ENCODE assay signal across 16 cellular contexts in the genomic region with DNA sequence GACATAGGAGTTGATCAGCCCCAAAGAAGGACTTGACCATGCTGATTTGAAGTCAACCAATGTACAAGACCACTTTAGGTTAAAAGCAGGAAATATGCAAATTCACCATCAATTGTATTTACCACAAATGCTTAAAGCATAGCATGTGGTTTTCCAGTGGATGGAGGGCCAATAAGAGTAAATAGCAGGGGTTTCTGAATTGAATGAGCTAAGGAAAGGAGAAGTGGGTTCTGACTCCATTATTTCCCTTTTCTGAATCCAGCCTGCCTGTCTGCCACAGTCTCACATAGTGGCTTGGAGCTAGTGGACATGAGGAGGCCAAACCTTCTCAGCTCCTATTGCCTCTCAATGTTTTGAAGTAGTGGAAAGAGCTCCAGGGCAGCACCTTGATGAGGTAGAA.
"Had no signal": no experiment of that assay in that cellular context is flagged by ENCODE, and none has a peak within 500 bp of the region (broad histone marks: within the 10 kb centered on the region; RNA-seq: fewer than 3 reads in every experiment).

No MANE protein-coding gene starts in this region.

- H3K4me3 ChIP-seq: body of pancreas, esophagus squamous epithelium, heart right ventricle, right lobe of liver, testis had no signal

- DNase-seq: activated CD4-positive, alpha-beta T cell treated with anti-CD3 and anti-CD28 coated beads for 36 hours; activated CD4-positive, alpha-beta T cell treated with anti-CD3 and anti-CD28 coated beads, Interleukin-2, amount 50 U/mL, for 48 hours; activated gamma-delta T cell treated with Interleukin-2 at 50 U/mL for 16 hours; body of pancreas; effector memory CD8-positive, alpha-beta T cell; esophagus squamous epithelium; heart right ventricle; kidney glomerular epithelial cell; left ventricle myocardium superior; right lobe of liver; small intestine; stimulated activated CD4-positive, alpha-beta T cell treated with anti-CD3 and anti-CD28 coated beads, Interleukin-15, amount 100 ng/mL, for 24 hours; stimulated activated CD4-positive, alpha-beta T cell treated with anti-CD3 and anti-CD28 coated beads, Interleukin-2, amount 100 ng/mL, for 48 hours; testis had no signal

- ATAC-seq: activated CD4-positive, alpha-beta T cell treated with anti-CD3 and anti-CD28 coated beads for 36 hours; body of pancreas; effector memory CD8-positive, alpha-beta T cell; heart right ventricle; left ventricle myocardium superior; natural killer cell treated with Interleukin-12 subunit alpha and Interleukin-12 subunit beta and Interleukin-15 and Interleukin-18, amount 100 ng/mL, for 72 hours; right lobe of liver; WTC11 had no signal
